10 cellular contexts compared by ENCODE assay signal in the genomic region with DNA sequence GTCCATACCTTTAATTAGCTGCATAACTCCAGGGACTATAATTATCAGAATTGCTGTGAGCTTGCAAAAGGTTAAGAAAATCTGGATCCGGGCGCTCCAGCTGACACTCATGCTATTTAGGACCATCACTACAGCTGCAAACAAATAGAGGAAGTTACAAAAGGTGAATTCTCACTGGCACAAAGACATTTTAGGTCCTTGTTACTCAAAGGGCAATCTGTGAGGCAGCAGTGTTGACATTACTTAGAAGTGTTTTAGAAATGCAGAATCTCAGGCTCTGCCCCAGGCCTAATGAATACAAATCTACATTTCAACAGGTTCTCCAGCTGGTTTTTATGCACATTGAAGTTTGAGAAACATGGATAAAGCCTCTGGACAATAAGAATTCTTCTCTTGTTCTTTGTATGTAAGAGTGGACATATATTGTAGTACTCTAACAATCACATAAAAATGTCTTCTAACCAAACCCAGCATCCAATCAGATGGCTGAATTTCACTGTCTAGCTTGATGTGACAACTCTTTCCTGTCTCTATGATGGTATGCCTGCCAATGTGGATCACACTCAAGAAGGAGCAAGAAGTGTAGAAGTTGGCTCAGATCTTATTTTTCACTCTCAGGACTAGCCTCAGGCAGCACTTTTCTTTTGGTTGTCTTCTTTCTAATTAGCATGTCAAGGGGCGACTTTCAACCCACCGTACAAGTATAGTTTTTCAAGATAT. TPM values are rescaled to one million over a fixed set of nuclear protein-coding genes. Genes with fewer than 3 reads are reported as not detected.
DNase-seq lines count a peak whose midpoint lies in the region; ATAC-seq, FAIRE-seq and TF ChIP-seq lines count a peak whose summit lies in the region.
"Had no signal": no experiment of that assay in that cellular context is flagged by ENCODE, and none has a peak within 500 bp of the region (broad histone marks: within the 10 kb centered on the region; RNA-seq: fewer than 3 reads in every experiment).

No MANE protein-coding gene starts in this region.

- CTCF ChIA-PET in H1 (lab: Charles Lee; ENCODE audit: partially characterized antibody) = interaction anchor here (0.6 kb wide), 1 partner anchor 81 kb away, joined by 4 read pairs; no protein-coding TSS in a partner anchor

- no peaks in the 10 kb centered on the region for H3K9me3 Mint-ChIP-seq in H9

- no peak overlapping the region for H3K23ac ChIP-seq in H9 (ENCODE audit: insufficient read length, low read depth, low read length)
- no peak overlapping the region for H3K23ac ChIP-seq in H1 (ENCODE audit: insufficient read length)

- H3K23me2 ChIP-seq in H9 (ENCODE audit: insufficient read length, low read depth, low read length, poor library complexity, severe bottlenecking) (no peaks in the 10 kb centered on the region), H1 (ENCODE audit: low read depth, low read length) (no peaks in the 10 kb centered on the region)

- TF ChIP-seq POLR2A in NB4 (IDR thresholded peaks at IDR 0.05; ENCODE audit: extremely low read depth, insufficient read length) (no peak), H1 (IDR thresholded peaks at IDR 0.05; ENCODE audit: control extremely low read depth in 1 of 2, low read depth in 2 of 2, low read length in 2 of 2) (no peak)

- H3K4ac ChIP-seq in H9 (ENCODE audit: low read depth, low read length) (no peak overlapping the region), H1 (replicated peaks; ENCODE audit: insufficient read length, low read depth, low read length) (no peak overlapping the region)

- H3K9ac ChIP-seq in H9 (ENCODE audit: extremely low read depth, insufficient read length, low read length) (no peak overlapping the region), H1 (replicated peaks in 1 of 4; ENCODE audit: extremely low read depth in 1 of 4, low read depth in 3 of 4, low read length in 3 of 4) (no peak overlapping the region)

- peaks cover 0 to 39% (median 5%) of the 10 kb centered on the region in 4 experiments; a peak in 4 of 8 replicates for H3K36me3 ChIP-seq in H1 (ENCODE audit: control insufficient read depth in 2 of 4, insufficient read depth in 4 of 4, low read length in 3 of 4)

- H2BK20ac ChIP-seq in H9 (ENCODE audit: low read depth, low read length, poor library complexity, severe bottlenecking) = no peak overlapping the region
- no peak overlapping the region for H2BK20ac ChIP-seq in H1 (ENCODE audit: low read length)

- H2BK5ac ChIP-seq in H9 (ENCODE audit: insufficient read length, low read length) (no peak overlapping the region), H1 (ENCODE audit: low read depth, low read length) (no peak overlapping the region)

- H3K4me1 Mint-ChIP-seq in H9 = peaks cover 67 to 73% of the 10 kb centered on the region in 2 experiments

- H4K91ac ChIP-seq in H9 (ENCODE audit: insufficient read length, low read depth, low read length) = no peak overlapping the region
- no peak overlapping the region for H4K91ac ChIP-seq in H1 (replicated peaks; ENCODE audit: insufficient read length, low read length)

- H3K79me2 ChIP-seq in H9 (ENCODE audit: insufficient read depth, low read length) (no peaks in the 10 kb centered on the region), H1 (ENCODE audit: control insufficient read depth in 1 of 2, insufficient read depth in 2 of 2, low read length in 2 of 2) (peaks cover 0 to 13% of the 10 kb centered on the region in 2 experiments; a peak in 1 of 4 replicates)

- H4K5ac ChIP-seq in H9 (ENCODE audit: insufficient read length, low read depth, low read length) = no peak overlapping the region
- peak overlapping the region; percentile 37 for H4K5ac ChIP-seq in H1 (ENCODE audit: insufficient read length, low read depth, low read length)

- no peak overlapping the region for H2AFZ ChIP-seq in H9 (ENCODE audit: low read length)
- no peak overlapping the region for H2AFZ ChIP-seq in H1 (ENCODE audit: low read length)

- H4K8ac ChIP-seq in H9 (replicated peaks; ENCODE audit: insufficient read length, low read depth, low read length) (no peak overlapping the region), H1 (ENCODE audit: extremely low read depth, insufficient read depth, low read length) (no peak overlapping the region)

- peak; percentile 82 for ATAC-seq in GM18511 (IDR thresholded peaks at IDR 0.05; ENCODE audit: unreplicated experiment)
- ATAC-seq in GM18909 (IDR thresholded peaks at IDR 0.05; ENCODE audit: poor library complexity, unreplicated experiment) = no peak
- ATAC-seq in HG02938 (IDR thresholded peaks at IDR 0.05; ENCODE audit: unreplicated experiment) = no peak
- no peak for ATAC-seq in GM21619 (IDR thresholded peaks at IDR 0.05; ENCODE audit: unreplicated experiment)

- peaks cover 8 to 14% (median 13%) of the 10 kb centered on the region in 3 experiments; a peak in 6 of 7 replicates for H3K36me3 Mint-ChIP-seq in H9 (ENCODE audit: insufficient read depth in 1 of 3, low read depth in 3 of 3)

- DNase-seq in H9 (peak; percentile 36), NB4 (ENCODE audit: low read depth) (peak; percentile 28), H1 (ENCODE audit: low read depth in 1 of 2, low spot score in 2 of 2) (no peak)
- DNase-seq in activated naive CD4-positive, alpha-beta T cell treated with anti-CD3 and anti-CD28 coated beads, Interleukin-2, amount 50 U/mL, for 16 hours = no peak
- DNase-seq: activated CD4-positive, alpha-beta T cell treated with anti-CD3 and anti-CD28 coated beads, Interleukin-2, amount 50 U/mL, for 1 hour; DMS79 had no signal

- H3K27me3 Mint-ChIP-seq in H9 (ENCODE audit: low read depth) = no peaks in the 10 kb centered on the region

- no peak for TF ChIP-seq RAD21 in H1 (IDR thresholded peaks at IDR 0.05 in 1 of 2, conservative IDR thresholded peaks at IDR 0.05 in 1 of 2; ENCODE audit: low read depth in 2 of 2, low read length in 2 of 2)

- H3K4me1 ChIP-seq in H9 (ENCODE audit: insufficient read depth, low read length) (peaks cover 7% of the 10 kb centered on the region), H1 (replicated peaks in 1 of 4; ENCODE audit: control insufficient read depth in 3 of 4, insufficient read depth in 4 of 4, low read length in 3 of 4) (peaks cover 2 to 30% (median 15%) of the 10 kb centered on the region in 4 experiments; a peak in 6 of 7 replicates)

- POLR2A ChIA-PET in H1 (lab: Charles Lee; ENCODE audit: partially characterized antibody) = interaction anchor here (0.6 to 1.6 kb wide), 6 partner anchors 9 to 270 kb away, joined by 3 to 8 read pairs (median 5); partner anchors contain the start of gene SLC7A11

- H3K4me2 ChIP-seq in H9 (ENCODE audit: insufficient read depth, insufficient read length, low read length) = no peak overlapping the region
- H3K4me2 ChIP-seq in H1 (ENCODE audit: insufficient read depth in 1 of 2, low read depth in 2 of 2, low read length in 2 of 2) = peak overlapping the region; percentile 41 to 73

- H2BK15ac ChIP-seq in H9 (ENCODE audit: low read depth, low read length) (no peak overlapping the region), H1 (ENCODE audit: low read length) (no peak overlapping the region)

- TF ChIP-seq EP300 in H1 (IDR thresholded peaks at IDR 0.05; ENCODE audit: borderline replicate concordance in 1 of 2, low read depth in 2 of 2, low read length in 2 of 2) = no peak

- WGBS in H9 (ENCODE audit: extremely low coverage, insufficient read length, low lambda C conversion rate) = no CpG with 5 or more reads among the region's 4 CpGs
- 31% methylated on average over 4 of the region's 4 CpGs; no CpG with 5 or more reads in 1 of the 2 experiments for WGBS in H1 (ENCODE audit: extremely low coverage in 1 of 2, insufficient coverage in 1 of 2, insufficient read length in 1 of 2, insufficient replicate concordance in 2 of 2, low coverage in 1 of 2, low lambda C conversion rate in 2 of 2, missing lambda C conversion rate in 1 of 2), 2 experiments

- H3K14ac ChIP-seq in H9 (ENCODE audit: insufficient read depth, low read length) (no peak overlapping the region), H1 (ENCODE audit: insufficient read length) (no peak overlapping the region)

- H3K27me3 ChIP-seq in H9 (ENCODE audit: insufficient read depth, low read length) (no peaks in the 10 kb centered on the region), H1 (replicated peaks in 1 of 4; ENCODE audit: control insufficient read depth in 3 of 4, extremely low read depth in 1 of 4, insufficient read depth in 3 of 4, low read length in 3 of 4) (no peaks in the 10 kb centered on the region)

- H3K9me3 ChIP-seq in H9 (ENCODE audit: control insufficient read depth, low read depth, low read length) = no peaks in the 10 kb centered on the region
- H3K9me3 ChIP-seq in H1 (ENCODE audit: insufficient read depth in 2 of 2, low read depth in 1 of 2, low read length in 1 of 2) = no peaks in the 10 kb centered on the region

- H3K56ac ChIP-seq in H9 (ENCODE audit: insufficient read length, low read depth, low read length) (no peak overlapping the region), H1 (replicated peaks; ENCODE audit: insufficient read length, low read depth, low read length) (no peak overlapping the region)

- H4K20me1 ChIP-seq in H9 (ENCODE audit: control insufficient read depth, insufficient read depth, insufficient read length) (no peaks in the 10 kb centered on the region), H1 (replicated peaks in 1 of 2; ENCODE audit: control insufficient read depth in 1 of 2, insufficient read depth in 2 of 2, low read length in 2 of 2) (no peaks in the 10 kb centered on the region)

- TF ChIP-seq CTCF in H9 (conservative IDR thresholded peaks at IDR 0.05) (no peak), NB4 (IDR thresholded peaks at IDR 0.05; ENCODE audit: low read depth, low read length) (no peak), H1 (IDR thresholded peaks at IDR 0.05; ENCODE audit: control extremely low read depth in 1 of 3, insufficient read depth in 1 of 3, low read depth in 1 of 3, low read length in 3 of 3) (no peak)

- H3K79me1 ChIP-seq in H9 (ENCODE audit: insufficient read depth, low read depth, low read length, poor library complexity, severe bottlenecking) = no peaks in the 10 kb centered on the region
- H3K79me1 ChIP-seq in H1 (ENCODE audit: low read depth, low read length) = no peaks in the 10 kb centered on the region

- H2BK120ac ChIP-seq in H9 (ENCODE audit: low read depth, low read length, poor library complexity, severe bottlenecking) (no peak overlapping the region), H1 (replicated peaks; ENCODE audit: low read depth, low read length) (no peak overlapping the region)

- peak overlapping the region; percentile 31 to 47; a peak in 3 of 5 replicates for H3K4me3 Mint-ChIP-seq in H9

- H3K27ac Mint-ChIP-seq in H9 = peak overlapping the region; percentile 28 to 94 (median 86); a peak in 6 of 7 replicates

- H3K4me3 ChIP-seq in NB4 (ENCODE audit: low read depth, low read length) (no peak overlapping the region), H1 (ENCODE audit: extremely low read depth in 1 of 4, insufficient read depth in 2 of 4, low read depth in 3 of 4, low read length in 4 of 4) (peak overlapping the region in 1 of 4 experiments; percentile 34; a peak in 2 of 8 replicates)

- H2AK5ac ChIP-seq in H9 (ENCODE audit: insufficient read length, low read length) (no peak overlapping the region), H1 (ENCODE audit: low read depth, low read length) (no peak overlapping the region)

- H2BK12ac ChIP-seq in H9 (ENCODE audit: insufficient read length, low read depth, low read length) (no peak overlapping the region), H1 (ENCODE audit: low read depth, low read length) (no peak overlapping the region)

- no peak overlapping the region for H3T11ph ChIP-seq in H9 (ENCODE audit: low read length)

- H3K18ac ChIP-seq in H9 (ENCODE audit: insufficient read length, low read depth, low read length) (no peak overlapping the region), H1 (ENCODE audit: extremely low read depth, low read length) (no peak overlapping the region)

- H3K27ac ChIP-seq in H9 (ENCODE audit: insufficient read length, low read depth, low read length) (peak overlapping the region; percentile 10), H1 (ENCODE audit: low read depth, low read length) (no peak overlapping the region)

- peak; percentile 72 for FAIRE-seq in H1 (lab: Jason Lieb, UNC)

RNA-seq across cellular contexts. Expression of gene SLC7A11, which starts 18.8 kb away (rescaled TPM):
- 19.3 and 19.8 TPM in 2 replicates for total RNA-seq in H9 (2021)
- total RNA-seq in H1 (2021; fragmentation: NEBNext Ultra II Directional; extraction: Animal tissue kit (Norgen Biotek cat#: 25700)) = 15.6 and 17.0 TPM in 2 replicates
- 5.9 and 6.6 TPM in 2 replicates for polyA plus RNA-seq in H1 (2011; rRNA removed)
- polyA plus RNA-seq in H1 (2011; cell fraction: cytosol; rRNA removed) = 10.6 TPM
- polyA plus RNA-seq in H1 (2011; cell fraction: nucleus; rRNA removed) = 6.4 TPM
- polyA plus RNA-seq in H1 (2012, experiment 1 of 2) = 4.1 to 10.1 TPM (median 5.6 TPM) in 4 replicates
- 0.56 TPM for polyA plus RNA-seq in H1 (2012, experiment 2 of 2)
- polyA plus RNA-seq in H1 (2013, experiment 1 of 2) = 17.0 TPM
- polyA plus RNA-seq in H1 (2013, experiment 2 of 2) = 15.6 TPM
- polyA minus RNA-seq in H1 (2011; rRNA and poly(A)+ RNA removed) = 35.2 and 35.5 TPM in 2 replicates
- 23.2 TPM for polyA minus RNA-seq in H1 (2011; cell fraction: cytosol; rRNA and poly(A)+ RNA removed)
- polyA minus RNA-seq in H1 (2011; cell fraction: nucleus; rRNA and poly(A)+ RNA removed) = 40.7 TPM

Comparison
In these comparisons a context has a peak if more than half of its experiments do, and no peak if none do; other contexts are left out.
1. DNase-seq: peak in H9 (single experiment) and NB4 (single experiment); none in H1 (0 of 2) and activated naive CD4-positive, alpha-beta T cell treated with anti-CD3 and anti-CD28 coated beads, Interleukin-2, amount 50 U/mL, for 16 hours (single experiment).